ENCODE assay signal across 1 cellular context in the genomic region with DNA sequence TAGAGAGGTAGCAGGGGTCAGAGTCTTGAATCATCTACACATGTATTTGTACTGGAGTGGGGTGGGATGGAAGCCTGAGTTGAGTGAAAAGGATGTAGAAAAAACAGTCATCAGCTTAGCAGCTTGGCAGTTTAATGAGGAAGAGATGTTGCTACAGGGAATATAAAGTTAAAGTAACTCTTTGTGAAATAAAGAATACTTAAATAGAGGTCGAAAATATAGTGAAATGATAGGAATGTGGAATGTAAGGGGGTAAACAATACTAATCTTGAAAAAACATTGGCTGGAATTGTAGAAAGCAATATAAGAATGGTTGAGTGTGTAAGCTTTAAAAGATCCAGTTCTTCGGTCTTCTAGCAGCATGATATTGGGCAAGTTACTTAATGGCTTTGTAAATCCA.
TF ChIP-seq lines count a peak whose summit lies in the region.

No MANE protein-coding gene starts in this region.

TF ChIP-seq in WTC11, 78 proteins besides CTCF, POLR2A, EP300 and RAD21 (continued from another document):
- TF ChIP-seq, protein P1, sequence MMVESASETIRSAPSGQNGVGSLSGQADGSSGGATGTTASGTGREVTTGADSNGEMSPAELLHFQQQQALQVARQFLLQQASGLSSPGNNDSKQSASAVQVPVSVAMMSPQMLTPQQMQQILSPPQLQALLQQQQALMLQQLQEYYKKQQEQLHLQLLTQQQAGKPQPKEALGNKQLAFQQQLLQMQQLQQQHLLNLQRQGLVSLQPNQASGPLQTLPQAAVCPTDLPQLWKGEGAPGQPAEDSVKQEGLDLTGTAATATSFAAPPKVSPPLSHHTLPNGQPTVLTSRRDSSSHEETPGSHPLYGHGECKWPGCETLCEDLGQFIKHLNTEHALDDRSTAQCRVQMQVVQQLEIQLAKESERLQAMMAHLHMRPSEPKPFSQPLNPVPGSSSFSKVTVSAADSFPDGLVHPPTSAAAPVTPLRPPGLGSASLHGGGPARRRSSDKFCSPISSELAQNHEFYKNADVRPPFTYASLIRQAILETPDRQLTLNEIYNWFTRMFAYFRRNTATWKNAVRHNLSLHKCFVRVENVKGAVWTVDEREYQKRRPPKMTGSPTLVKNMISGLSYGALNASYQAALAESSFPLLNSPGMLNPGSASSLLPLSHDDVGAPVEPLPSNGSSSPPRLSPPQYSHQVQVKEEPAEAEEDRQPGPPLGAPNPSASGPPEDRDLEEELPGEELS (CRISPR knock-in tag; IDR thresholded peaks at IDR 0.05) = no peak
- no peak for TF ChIP-seq RELA (CRISPR knock-in tag; IDR thresholded peaks at IDR 0.05; ENCODE audit: borderline replicate concordance)
- TF ChIP-seq, protein P2, sequence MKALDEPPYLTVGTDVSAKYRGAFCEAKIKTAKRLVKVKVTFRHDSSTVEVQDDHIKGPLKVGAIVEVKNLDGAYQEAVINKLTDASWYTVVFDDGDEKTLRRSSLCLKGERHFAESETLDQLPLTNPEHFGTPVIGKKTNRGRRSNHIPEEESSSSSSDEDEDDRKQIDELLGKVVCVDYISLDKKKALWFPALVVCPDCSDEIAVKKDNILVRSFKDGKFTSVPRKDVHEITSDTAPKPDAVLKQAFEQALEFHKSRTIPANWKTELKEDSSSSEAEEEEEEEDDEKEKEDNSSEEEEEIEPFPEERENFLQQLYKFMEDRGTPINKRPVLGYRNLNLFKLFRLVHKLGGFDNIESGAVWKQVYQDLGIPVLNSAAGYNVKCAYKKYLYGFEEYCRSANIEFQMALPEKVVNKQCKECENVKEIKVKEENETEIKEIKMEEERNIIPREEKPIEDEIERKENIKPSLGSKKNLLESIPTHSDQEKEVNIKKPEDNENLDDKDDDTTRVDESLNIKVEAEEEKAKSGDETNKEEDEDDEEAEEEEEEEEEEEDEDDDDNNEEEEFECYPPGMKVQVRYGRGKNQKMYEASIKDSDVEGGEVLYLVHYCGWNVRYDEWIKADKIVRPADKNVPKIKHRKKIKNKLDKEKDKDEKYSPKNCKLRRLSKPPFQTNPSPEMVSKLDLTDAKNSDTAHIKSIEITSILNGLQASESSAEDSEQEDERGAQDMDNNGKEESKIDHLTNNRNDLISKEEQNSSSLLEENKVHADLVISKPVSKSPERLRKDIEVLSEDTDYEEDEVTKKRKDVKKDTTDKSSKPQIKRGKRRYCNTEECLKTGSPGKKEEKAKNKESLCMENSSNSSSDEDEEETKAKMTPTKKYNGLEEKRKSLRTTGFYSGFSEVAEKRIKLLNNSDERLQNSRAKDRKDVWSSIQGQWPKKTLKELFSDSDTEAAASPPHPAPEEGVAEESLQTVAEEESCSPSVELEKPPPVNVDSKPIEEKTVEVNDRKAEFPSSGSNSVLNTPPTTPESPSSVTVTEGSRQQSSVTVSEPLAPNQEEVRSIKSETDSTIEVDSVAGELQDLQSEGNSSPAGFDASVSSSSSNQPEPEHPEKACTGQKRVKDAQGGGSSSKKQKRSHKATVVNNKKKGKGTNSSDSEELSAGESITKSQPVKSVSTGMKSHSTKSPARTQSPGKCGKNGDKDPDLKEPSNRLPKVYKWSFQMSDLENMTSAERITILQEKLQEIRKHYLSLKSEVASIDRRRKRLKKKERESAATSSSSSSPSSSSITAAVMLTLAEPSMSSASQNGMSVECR (CRISPR knock-in tag; IDR thresholded peaks at IDR 0.05; ENCODE audit: borderline replicate concordance) = no peak
- TF ChIP-seq CBFB (CRISPR knock-in tag; IDR thresholded peaks at IDR 0.05; ENCODE audit: low read depth) = no peak
- TF ChIP-seq RORB (CRISPR knock-in tag; IDR thresholded peaks at IDR 0.05) = no peak
- TF ChIP-seq, protein P3, sequence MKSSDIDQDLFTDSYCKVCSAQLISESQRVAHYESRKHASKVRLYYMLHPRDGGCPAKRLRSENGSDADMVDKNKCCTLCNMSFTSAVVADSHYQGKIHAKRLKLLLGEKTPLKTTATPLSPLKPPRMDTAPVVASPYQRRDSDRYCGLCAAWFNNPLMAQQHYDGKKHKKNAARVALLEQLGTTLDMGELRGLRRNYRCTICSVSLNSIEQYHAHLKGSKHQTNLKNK (CRISPR knock-in tag; IDR thresholded peaks at IDR 0.05) = no peak
- TF ChIP-seq, protein P4, sequence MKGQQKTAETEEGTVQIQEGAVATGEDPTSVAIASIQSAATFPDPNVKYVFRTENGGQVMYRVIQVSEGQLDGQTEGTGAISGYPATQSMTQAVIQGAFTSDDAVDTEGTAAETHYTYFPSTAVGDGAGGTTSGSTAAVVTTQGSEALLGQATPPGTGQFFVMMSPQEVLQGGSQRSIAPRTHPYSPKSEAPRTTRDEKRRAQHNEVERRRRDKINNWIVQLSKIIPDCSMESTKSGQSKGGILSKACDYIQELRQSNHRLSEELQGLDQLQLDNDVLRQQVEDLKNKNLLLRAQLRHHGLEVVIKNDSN (CRISPR knock-in tag; IDR thresholded peaks at IDR 0.05) = no peak
- no peak for TF ChIP-seq ZNF396 (CRISPR knock-in tag; IDR thresholded peaks at IDR 0.05; ENCODE audit: borderline replicate concordance)
- TF ChIP-seq SMAD3 (CRISPR knock-in tag; IDR thresholded peaks at IDR 0.05; ENCODE audit: borderline replicate concordance) = no peak
- no peak for TF ChIP-seq ZBTB21 (CRISPR knock-in tag; IDR thresholded peaks at IDR 0.05; ENCODE audit: borderline replicate concordance)
- no peak for TF ChIP-seq JAZF1 (CRISPR knock-in tag; IDR thresholded peaks at IDR 0.05)
